In the genomic region with DNA sequence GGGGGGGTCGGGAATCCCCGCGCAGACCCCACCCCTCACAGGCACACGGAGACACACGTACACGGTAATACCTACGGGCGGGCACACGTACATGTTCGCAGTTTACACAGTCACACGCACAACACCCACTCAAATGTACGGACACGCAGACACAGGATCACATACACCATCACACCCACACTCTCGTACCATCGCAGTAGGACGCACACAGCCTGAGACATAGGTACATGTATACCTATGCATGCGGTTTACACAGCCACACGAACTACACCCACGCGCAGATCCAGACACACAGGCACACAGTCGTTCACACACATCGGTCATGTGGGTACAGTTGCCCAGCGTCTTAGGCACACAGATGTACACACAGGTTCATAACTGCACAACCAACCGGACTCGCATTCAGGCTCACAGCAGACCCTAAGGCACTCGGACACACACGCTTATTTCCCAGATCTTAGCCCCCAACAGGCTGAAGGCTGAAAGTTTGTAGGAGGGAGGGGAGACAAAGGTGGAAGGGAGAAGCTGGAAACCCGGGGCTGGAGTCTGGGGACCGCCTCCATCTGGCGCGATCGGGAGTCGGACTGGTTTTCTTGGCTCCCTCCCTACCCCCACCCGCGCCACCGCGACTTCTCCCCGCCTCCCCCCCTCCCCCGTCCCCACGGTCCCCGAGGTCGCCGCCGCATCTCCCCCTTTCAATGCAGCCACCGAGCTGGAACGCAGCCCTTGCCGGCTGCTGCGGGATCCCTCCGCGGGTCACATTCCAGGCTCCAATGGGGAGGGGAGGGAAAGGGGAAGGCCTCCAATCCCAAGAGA, we compare ENCODE assay signal across 8 cellular contexts. TPM values are rescaled to one million over a fixed set of nuclear protein-coding genes. Genes with fewer than 3 reads are reported as not detected.
DNase-seq lines count a peak whose midpoint lies in the region; ATAC-seq and TF ChIP-seq lines count a peak whose summit lies in the region.

No MANE protein-coding gene starts in this region.

- no peaks in the 10 kb centered on the region for H3K36me3 ChIP-seq in SJCRH30
- H3K36me3 ChIP-seq in body of pancreas (replicated peaks in 1 of 2; ENCODE audit: insufficient read depth in 1 of 2, low read depth in 2 of 2), result no peaks in the 10 kb centered on the region

- 0 to 4% methylated on average over 18 to 46 of the region's 50 CpGs for WGBS in body of pancreas, 2 donors

- H3K27ac ChIP-seq in SJCRH30 (no peak overlapping the region), body of pancreas (peak overlapping the region; percentile 97 to 100 (median 98))

- H3K9me3 ChIP-seq in SJCRH30 (replicated peaks), result no peaks in the 10 kb centered on the region
- no peaks in the 10 kb centered on the region for H3K9me3 ChIP-seq in body of pancreas

- peak; percentile 13 to 64 (median 57) for TF ChIP-seq POLR2A in body of pancreas (IDR thresholded peaks at IDR 0.05)

- H3K4me3 ChIP-seq in SJCRH30 (peak overlapping the region; percentile 56), body of pancreas (peak overlapping the region; percentile 41 to 46)

- H3K4me1 ChIP-seq in SJCRH30, result peaks cover 26% of the 10 kb centered on the region
- H3K4me1 ChIP-seq in body of pancreas, result peaks cover 60% of the 10 kb centered on the region

- DNase-seq in HEK293T (ENCODE audit: extremely low spot score), result peak; percentile 64
- DNase-seq in SJCRH30, result peak; percentile 54 to 70
- peak; percentile 69 to 81 (median 76) for DNase-seq in body of pancreas
- DNase-seq in iPS-NIHi7 (ENCODE audit: extremely low spot score), result peak; percentile 64
- peak; percentile 38 to 66 for DNase-seq in stimulated activated CD4-positive, alpha-beta T cell treated with anti-CD3 and anti-CD28 coated beads, Interleukin-2, amount 100 ng/mL, for 24 hours
- DNase-seq in mucosa of gallbladder (ENCODE audit: low spot score), result no peak
- no peak for DNase-seq in NCI-H2107 treated with DMSO at 0.1 percent for 48 hours (lab: John Stamatoyannopoulos, UW; ENCODE audit: unreplicated experiment)

- intact Hi-C loops in body of pancreas (cut with DNase I), result no loop called here

- CTCF ChIA-PET in HEK293T (lab: Yijun Ruan, JAX), result interaction anchor here (0.5 to 1.8 kb wide), 3 partner anchors 15 to 99 kb away, joined by 3 to 10 read pairs (median 3); no protein-coding TSS in a partner anchor

- peak; percentile 30 for ATAC-seq in body of pancreas
- ATAC-seq in GM21515 (IDR thresholded peaks at IDR 0.05; ENCODE audit: unreplicated experiment), result no peak

- no peaks in the 10 kb centered on the region for H3K27me3 ChIP-seq in SJCRH30
- no peaks in the 10 kb centered on the region for H3K27me3 ChIP-seq in body of pancreas

- POLR2A ChIA-PET in HEK293T (lab: Yijun Ruan, JAX), result no interaction called here

- TF ChIP-seq CTCF in body of pancreas (IDR thresholded peaks at IDR 0.05), result no peak

TF ChIP-seq in HEK293T, 16 proteins besides CTCF, POLR2A, EP300 and RAD21:
- TF ChIP-seq FOXM1 (IDR thresholded peaks at IDR 0.05; ENCODE audit: borderline replicate concordance) (no peak), NFRKB (IDR thresholded peaks at IDR 0.05) (no peak), LEF1 (IDR thresholded peaks at IDR 0.05; ENCODE audit: borderline replicate concordance) (no peak), TARDBP (IDR thresholded peaks at IDR 0.05) (no peak; the same call in 1 of the 2 replicates), L3MBTL2 (conservative IDR thresholded peaks at IDR 0.05) (no peak), HDGF (IDR thresholded peaks at IDR 0.05; ENCODE audit: borderline replicate concordance) (no peak), SUZ12 (IDR thresholded peaks at IDR 0.05) (no peak), ELF4 (IDR thresholded peaks at IDR 0.05) (no peak), FOXA1 (IDR thresholded peaks at IDR 0.05) (no peak), ARNT (IDR thresholded peaks at IDR 0.05) (no peak), SP1 (IDR thresholded peaks at IDR 0.05) (no peak), ZNF384 (IDR thresholded peaks at IDR 0.05) (no peak), BHLHE40 (IDR thresholded peaks at IDR 0.05; ENCODE audit: borderline replicate concordance) (no peak), FOXK2 (IDR thresholded peaks at IDR 0.05) (no peak), CTBP1 (IDR thresholded peaks at IDR 0.05; ENCODE audit: borderline replicate concordance) (no peak)
- TF ChIP-seq, protein P1, sequence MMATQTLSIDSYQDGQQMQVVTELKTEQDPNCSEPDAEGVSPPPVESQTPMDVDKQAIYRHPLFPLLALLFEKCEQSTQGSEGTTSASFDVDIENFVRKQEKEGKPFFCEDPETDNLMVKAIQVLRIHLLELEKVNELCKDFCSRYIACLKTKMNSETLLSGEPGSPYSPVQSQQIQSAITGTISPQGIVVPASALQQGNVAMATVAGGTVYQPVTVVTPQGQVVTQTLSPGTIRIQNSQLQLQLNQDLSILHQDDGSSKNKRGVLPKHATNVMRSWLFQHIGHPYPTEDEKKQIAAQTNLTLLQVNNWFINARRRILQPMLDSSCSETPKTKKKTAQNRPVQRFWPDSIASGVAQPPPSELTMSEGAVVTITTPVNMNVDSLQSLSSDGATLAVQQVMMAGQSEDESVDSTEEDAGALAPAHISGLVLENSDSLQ (IDR thresholded peaks at IDR 0.05), result no peak

RNA-seq across cellular contexts. Expression of gene SYNC, which starts 51.9 kb away (rescaled TPM):
- 1.1 and 1.6 TPM in 2 replicates for total RNA-seq in SJCRH30 (2014; rRNA removed; shearing (Covaris generic))
- total RNA-seq in body of pancreas, result 1 to 10 TPM; 2.3 to 4.9 TPM
- 17.4 TPM for total RNA-seq in mucosa of gallbladder

Comparison
In these comparisons a context has a peak if more than half of its experiments do, and no peak if none do; other contexts are left out.
1. DNase-seq: peak in HEK293T (single experiment), SJCRH30 (2 of 2), body of pancreas (4 of 4), iPS-NIHi7 (single experiment) and stimulated activated CD4-positive, alpha-beta T cell treated with anti-CD3 and anti-CD28 coated beads, Interleukin-2, amount 100 ng/mL, for 24 hours (2 of 2); none in mucosa of gallbladder (single experiment) and NCI-H2107 treated with DMSO at 0.1 percent for 48 hours (single experiment).